Comparison of ENCODE assay signal across 1 cellular context in the genomic region with DNA sequence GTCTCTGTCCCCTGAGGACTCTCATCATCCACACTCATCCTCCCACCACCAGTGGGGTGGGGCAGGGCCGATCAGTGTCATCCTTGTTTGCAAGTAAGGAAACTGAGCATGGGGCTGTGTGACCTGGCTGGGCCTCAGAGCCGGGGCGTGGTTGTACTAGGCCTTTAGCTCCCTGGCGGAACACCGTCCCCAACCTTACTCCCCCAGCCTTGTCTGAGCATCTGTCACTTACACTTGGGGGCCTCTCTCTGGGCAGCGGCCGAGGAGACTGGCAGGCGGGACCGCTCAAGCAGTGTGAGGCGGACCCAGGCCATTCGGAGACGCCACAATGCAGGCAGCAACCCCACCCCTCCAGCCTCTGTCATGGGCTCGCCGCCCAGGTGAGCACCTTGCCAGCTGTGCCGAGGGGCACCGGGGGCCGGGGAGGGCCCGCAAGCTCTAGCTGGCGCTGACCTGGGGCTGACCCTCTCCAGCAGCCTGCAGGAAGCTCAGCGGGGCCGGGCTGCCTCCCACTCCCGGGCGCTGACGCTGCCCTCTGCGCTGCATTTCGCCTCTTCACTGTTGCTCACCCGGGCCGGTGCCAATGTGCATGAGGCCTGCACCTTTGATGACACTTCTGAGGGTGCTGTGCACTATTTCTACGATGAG.
A peak's percentile ranks its signal among the peaks of the same experiment; 100 is the strongest.
TF ChIP-seq lines count a peak whose summit lies in the region.

No MANE protein-coding gene starts in this region.

TF ChIP-seq in K562, 482 proteins besides CTCF, POLR2A, EP300 and RAD21:
- TF ChIP-seq NR4A1 (CRISPR knock-in tag; IDR thresholded peaks at IDR 0.05) (no peak), NR4A1 (tag; IDR thresholded peaks at IDR 0.05) (no peak), PTTG1 (tag; IDR thresholded peaks at IDR 0.05; ENCODE audit: low read depth) (no peak), RBFOX2 (IDR thresholded peaks at IDR 0.05; ENCODE audit: low read depth, low read length) (peak; percentile 44; the same call in 1 of the 2 replicates), ZBTB40 (IDR thresholded peaks at IDR 0.05) (no peak), ZBTB40 (CRISPR knock-in tag; IDR thresholded peaks at IDR 0.05) (no peak), POLR2G (IDR thresholded peaks at IDR 0.05; ENCODE audit: low read depth, low read length) (peak; percentile 36; the same call in 1 of the 2 replicates), ZNF140 (CRISPR knock-in tag; IDR thresholded peaks at IDR 0.05) (no peak)
